Comparison of ENCODE assay signal across 10 cellular contexts in genomic region chr4:108029731-108030130, GRCh38. TPM values are rescaled to one million over a fixed set of nuclear protein-coding genes. Genes with fewer than 3 reads are reported as not detected.
DNase-seq lines count a peak whose midpoint lies in the region; ATAC-seq lines count a peak whose summit lies in the region.
"Had no signal": no experiment of that assay in that cellular context is flagged by ENCODE, and none has a peak within 500 bp of the region (broad histone marks: within the 10 kb centered on the region; RNA-seq: fewer than 3 reads in every experiment).

No MANE protein-coding gene starts in this region.

- no peaks in the 10 kb centered on the region for H3K27me3 Mint-ChIP-seq in activated naive CD8-positive, alpha-beta T cell treated with anti-CD3 and anti-CD28 coated beads for 36 hours
- H3K27me3 Mint-ChIP-seq in naive thymus-derived CD8-positive, alpha-beta T cell = no peaks in the 10 kb centered on the region

- peaks cover 40% of the 10 kb centered on the region for H3K36me3 Mint-ChIP-seq in activated naive CD8-positive, alpha-beta T cell treated with anti-CD3 and anti-CD28 coated beads for 36 hours
- H3K36me3 Mint-ChIP-seq in naive thymus-derived CD8-positive, alpha-beta T cell = peaks cover 0 to 19% (median 0%) of the 10 kb centered on the region in 3 donors

- DNase-seq in ELR (ENCODE audit: low read depth) (peak; percentile 82), HT1080 (ENCODE audit: low read depth) (peak; percentile 34), mesenteric fat pad (ENCODE audit: low spot score) (no peak), mucosa of gallbladder (ENCODE audit: low spot score) (no peak)
- peak; percentile 20 for DNase-seq in activated naive CD8-positive, alpha-beta T cell treated with anti-CD3 and anti-CD28 coated beads for 36 hours
- no peak for DNase-seq in naive thymus-derived CD8-positive, alpha-beta T cell
- DNase-seq: NCI-H446 treated with DMSO at 0.1 percent for 48 hours, stomach had no signal

- ATAC-seq in naive thymus-derived CD8-positive, alpha-beta T cell = peak; percentile 39 to 42
- ATAC-seq in HG03159 (IDR thresholded peaks at IDR 0.05; ENCODE audit: unreplicated experiment) (no peak), GM19324 (IDR thresholded peaks at IDR 0.05; ENCODE audit: low FRiP score, unreplicated experiment) (no peak)

- peaks cover 61% of the 10 kb centered on the region for H3K4me1 Mint-ChIP-seq in activated naive CD8-positive, alpha-beta T cell treated with anti-CD3 and anti-CD28 coated beads for 36 hours
- peaks cover 27 to 64% (median 55%) of the 10 kb centered on the region in 4 donors for H3K4me1 Mint-ChIP-seq in naive thymus-derived CD8-positive, alpha-beta T cell

- H3K27ac Mint-ChIP-seq in activated naive CD8-positive, alpha-beta T cell treated with anti-CD3 and anti-CD28 coated beads for 36 hours = peak overlapping the region; percentile 96
- H3K27ac Mint-ChIP-seq in naive thymus-derived CD8-positive, alpha-beta T cell = peak overlapping the region; percentile 93 to 99 (median 96)

- H3K9me3 Mint-ChIP-seq in activated naive CD8-positive, alpha-beta T cell treated with anti-CD3 and anti-CD28 coated beads for 36 hours = peaks cover 8% of the 10 kb centered on the region
- peaks cover 0 to 3% (median 0%) of the 10 kb centered on the region in 9 donors for H3K9me3 Mint-ChIP-seq in naive thymus-derived CD8-positive, alpha-beta T cell

- POLR2A ChIA-PET in naive thymus-derived CD8-positive, alpha-beta T cell (lab: Charles Lee) = interaction anchor here (0.8 to 3.9 kb wide), 25 partner anchors 10 to 590 kb away, joined by 3 to 30 read pairs (median 6); partner anchors contain the start of genes LEF1 and RPL34

- H3K4me3 Mint-ChIP-seq in activated naive CD8-positive, alpha-beta T cell treated with anti-CD3 and anti-CD28 coated beads for 36 hours = peak overlapping the region; percentile 54
- H3K4me3 Mint-ChIP-seq in naive thymus-derived CD8-positive, alpha-beta T cell = peak overlapping the region; percentile 38 to 92 (median 80)

RNA-seq across cellular contexts. Expression of gene HADH, which starts 40.0 kb away (rescaled TPM):
- total RNA-seq in HT1080 (2014; rRNA removed; shearing (Covaris generic)) = 7.4 and 10.8 TPM in 2 replicates
- 37.1 and 38.7 TPM in 2 replicates for polyA plus RNA-seq in HT1080 (2015; cell fraction: cytosol; rRNA removed)
- 37.8 and 41.5 TPM in 2 replicates for polyA plus RNA-seq in HT1080 (2015; cell fraction: nucleus; rRNA removed)
- 10 to 100 TPM; 49.6 to 51.2 TPM for total RNA-seq in activated naive CD8-positive, alpha-beta T cell treated with anti-CD3 and anti-CD28 coated beads for 36 hours
- total RNA-seq in naive thymus-derived CD8-positive, alpha-beta T cell = 10 to 100 TPM; 22.5 to 23.1 TPM
- polyA plus RNA-seq in naive thymus-derived CD8-positive, alpha-beta T cell = 10 to 100 TPM; 36.0 to 42.2 (median 37.7) TPM
- total RNA-seq in mesenteric fat pad = 111 TPM
- 47.5 TPM for total RNA-seq in mucosa of gallbladder

Comparison
In these comparisons a context has a peak if more than half of its experiments do, and no peak if none do; other contexts are left out.
1. DNase-seq: peak in ELR (single experiment), HT1080 (single experiment) and activated naive CD8-positive, alpha-beta T cell treated with anti-CD3 and anti-CD28 coated beads for 36 hours (single experiment); none in naive thymus-derived CD8-positive, alpha-beta T cell (0 of 10), mesenteric fat pad (single experiment) and mucosa of gallbladder (single experiment).
2. ATAC-seq: peak in naive thymus-derived CD8-positive, alpha-beta T cell (2 of 2); none in HG03159 (single experiment) and GM19324 (single experiment).